ENCODE assay signal across 21 cellular contexts in the genomic region with DNA sequence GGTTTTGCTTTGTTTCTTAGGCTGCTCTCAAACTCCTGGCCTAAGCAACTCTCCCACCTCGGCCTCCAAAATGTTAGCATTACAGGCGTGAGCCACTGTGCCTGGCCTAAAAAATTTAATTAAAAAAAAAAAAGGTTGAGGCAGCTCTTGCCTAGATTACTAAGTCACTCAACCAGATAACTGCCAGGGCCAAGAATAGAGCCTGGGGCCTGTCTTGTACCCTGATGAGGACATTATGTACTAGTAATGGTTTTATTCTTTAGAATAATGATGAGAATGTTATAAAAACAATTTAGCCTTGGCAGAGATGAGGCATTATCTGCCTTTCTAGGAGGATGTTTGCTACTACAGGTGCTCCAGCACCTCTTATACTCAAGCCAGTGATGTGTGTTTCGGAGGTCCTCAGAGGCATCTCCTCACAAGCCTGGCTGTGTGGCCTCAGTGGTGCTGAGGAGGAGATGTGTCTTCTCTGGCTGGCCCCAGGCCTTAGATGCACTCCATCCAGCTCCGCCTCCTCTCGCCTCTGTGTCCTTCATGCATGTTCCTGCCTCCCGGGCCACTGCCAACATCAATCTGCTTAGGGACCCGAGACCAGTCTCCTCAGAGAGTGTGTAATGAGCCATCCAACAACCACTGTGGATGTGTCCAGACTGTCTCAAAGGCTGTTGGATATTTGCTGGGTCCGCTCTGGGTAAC.
DNase-seq lines count a peak whose midpoint lies in the region; ATAC-seq and TF ChIP-seq lines count a peak whose summit lies in the region.
"Had no signal": no experiment of that assay in that cellular context is flagged by ENCODE, and none has a peak within 500 bp of the region (broad histone marks: within the 10 kb centered on the region; RNA-seq: fewer than 3 reads in every experiment).

No MANE protein-coding gene starts in this region.

- no peaks in the 10 kb centered on the region for H3K79me2 ChIP-seq in DND-41 (ENCODE audit: insufficient read depth, low read length)

- H4K20me1 ChIP-seq in DND-41 (ENCODE audit: insufficient read depth, low read length) = no peaks in the 10 kb centered on the region

- H3K4me1 ChIP-seq in CD4-positive, CD25-positive, alpha-beta regulatory T cell (ENCODE audit: control insufficient read depth, insufficient read depth, low read length, poor library complexity, severe bottlenecking) = peaks cover 82% of the 10 kb centered on the region
- H3K4me1 ChIP-seq in DND-41 (ENCODE audit: insufficient read depth, low read length) = peaks cover 84% of the 10 kb centered on the region

- DNase-seq in CD4-positive, CD25-positive, alpha-beta regulatory T cell = no peak
- DNase-seq in DND-41 (no peak), naive B cell (no peak), NCI-H1694 treated with DMSO at 0.1 percent for 48 hours (lab: John Stamatoyannopoulos, UW) (no peak)
- DNase-seq in stimulated activated CD4-positive, alpha-beta T cell treated with anti-CD3 and anti-CD28 coated beads, Interleukin-12 subunit alpha, Interleukin-12 subunit beta, amount 100 ng/mL, for 4 hours = no peak
- DNase-seq: activated CD4-positive, alpha-beta T cell treated with anti-CD3 and anti-CD28 coated beads, Interleukin-2, amount 50 U/mL, for 48 hours; activated T-cell treated with anti-CD3 and anti-CD28 coated beads, Interleukin-2, amount 50 U/mL, for 72 hours; AML-193; dermis blood vessel endothelial cell; foreskin fibroblast; MG63; NCI-H1436 treated with DMSO at 0.1 percent for 48 hours; NCI-H2171; NCI-H526; nucleus accumbens; small intestine; stimulated activated CD4-positive, alpha-beta T cell treated with anti-CD3 and anti-CD28 coated beads, Interleukin-4, amount 100 ng/mL, for 24 hours had no signal

- no peak overlapping the region for H3K4me2 ChIP-seq in DND-41 (ENCODE audit: insufficient read depth, low read length)

- TF ChIP-seq CTCF in DND-41 (IDR thresholded peaks at IDR 0.05; ENCODE audit: borderline replicate concordance, extremely low read depth, low read length, poor library complexity, severe bottlenecking) = no peak

- H3K27me3 Mint-ChIP-seq in CD4-positive, CD25-positive, alpha-beta regulatory T cell = no peaks in the 10 kb centered on the region
- H3K27me3 Mint-ChIP-seq in activated naive CD8-positive, alpha-beta T cell = no peaks in the 10 kb centered on the region
- H3K27me3 Mint-ChIP-seq in naive B cell = peaks cover 0 to 5% (median 0%) of the 10 kb centered on the region in 3 donors

- peak overlapping the region; percentile 98 to 99 (median 99) for H3K27ac Mint-ChIP-seq in CD4-positive, CD25-positive, alpha-beta regulatory T cell
- peak overlapping the region; percentile 97 for H3K27ac Mint-ChIP-seq in activated naive CD8-positive, alpha-beta T cell
- peak overlapping the region in 5 of 6 donors; percentile 10 to 83 (median 46) for H3K27ac Mint-ChIP-seq in naive B cell
- H3K27ac Mint-ChIP-seq: activated T-cell treated with anti-CD3 and anti-CD28 coated beads, Interleukin-2, amount 50 U/mL, for 72 hours had no signal

- H3K9me3 ChIP-seq in CD4-positive, CD25-positive, alpha-beta regulatory T cell (ENCODE audit: control insufficient read depth in 2 of 2, low read length in 2 of 2) = no peaks in the 10 kb centered on the region
- H3K9me3 ChIP-seq in DND-41 (ENCODE audit: insufficient read depth, low read length, severe bottlenecking) = no peaks in the 10 kb centered on the region
- H3K9me3 ChIP-seq: MG63 had no signal

- H3K4me1 Mint-ChIP-seq in CD4-positive, CD25-positive, alpha-beta regulatory T cell = peaks cover 28 to 94% (median 71%) of the 10 kb centered on the region in 4 donors
- peaks cover 93% of the 10 kb centered on the region for H3K4me1 Mint-ChIP-seq in activated naive CD8-positive, alpha-beta T cell (ENCODE audit: low read depth)
- H3K4me1 Mint-ChIP-seq in naive B cell = peaks cover 29 to 45% (median 34%) of the 10 kb centered on the region in 3 donors

- H3K36me3 ChIP-seq in CD4-positive, CD25-positive, alpha-beta regulatory T cell (ENCODE audit: control insufficient read depth, insufficient read depth, low read length) = no peaks in the 10 kb centered on the region
- no peaks in the 10 kb centered on the region for H3K36me3 ChIP-seq in DND-41 (ENCODE audit: insufficient read depth, low read length)
- H3K36me3 ChIP-seq: MG63 had no signal

- H3K9me3 Mint-ChIP-seq in CD4-positive, CD25-positive, alpha-beta regulatory T cell = peaks cover 0 to 3% (median 0%) of the 10 kb centered on the region in 7 donors
- H3K9me3 Mint-ChIP-seq in activated naive CD8-positive, alpha-beta T cell (ENCODE audit: low read depth) = no peaks in the 10 kb centered on the region
- H3K9me3 Mint-ChIP-seq in naive B cell = peaks cover 0 to 17% (median 4%) of the 10 kb centered on the region in 7 donors

- ATAC-seq in CD4-positive, CD25-positive, alpha-beta regulatory T cell (ENCODE audit: low read depth in 2 of 2) = no peak
- ATAC-seq in DND-41 (ENCODE audit: insufficient read depth, low read depth) (no peak), naive B cell (ENCODE audit: low read depth in 2 of 2) (no peak), HG03039 (IDR thresholded peaks at IDR 0.05; ENCODE audit: unreplicated experiment) (no peak)
- ATAC-seq: activated T-cell treated with anti-CD3 and anti-CD28 coated beads, Interleukin-2, amount 50 U/mL, for 72 hours; Right ventricle myocardium inferior had no signal

- no peak overlapping the region for H3K4me3 ChIP-seq in CD4-positive, CD25-positive, alpha-beta regulatory T cell (ENCODE audit: low read depth, low read length)
- H3K4me3 ChIP-seq in DND-41 (ENCODE audit: low read depth in 1 of 2, low read length in 2 of 2) = no peak overlapping the region
- H3K4me3 ChIP-seq: MG63 had no signal

- H3K9ac ChIP-seq in DND-41 (ENCODE audit: low read depth, low read length) = no peak overlapping the region

- H3K27me3 ChIP-seq in CD4-positive, CD25-positive, alpha-beta regulatory T cell (ENCODE audit: control insufficient read depth, insufficient read depth, low read length) = no peaks in the 10 kb centered on the region
- no peaks in the 10 kb centered on the region for H3K27me3 ChIP-seq in DND-41 (ENCODE audit: insufficient read depth, low read length, poor library complexity)
- H3K27me3 ChIP-seq: MG63 had no signal

- H2AFZ ChIP-seq in DND-41 (ENCODE audit: low read depth, low read length) = peak overlapping the region; percentile 6; the same call in 1 of the 2 replicates

- H3K4me3 Mint-ChIP-seq in CD4-positive, CD25-positive, alpha-beta regulatory T cell = peak overlapping the region in 2 of 4 donors; percentile 29 to 42
- H3K4me3 Mint-ChIP-seq in activated naive CD8-positive, alpha-beta T cell = no peak overlapping the region
- H3K4me3 Mint-ChIP-seq in naive B cell = no peak overlapping the region
- H3K4me3 Mint-ChIP-seq: activated T-cell treated with anti-CD3 and anti-CD28 coated beads, Interleukin-2, amount 50 U/mL, for 72 hours; IgD-negative memory B cell had no signal

- peaks cover 7% of the 10 kb centered on the region for H3K36me3 Mint-ChIP-seq in CD4-positive, CD25-positive, alpha-beta regulatory T cell
- no peaks in the 10 kb centered on the region for H3K36me3 Mint-ChIP-seq in activated naive CD8-positive, alpha-beta T cell
- H3K36me3 Mint-ChIP-seq in naive B cell = peaks cover 8 to 22% of the 10 kb centered on the region in 2 donors

- H3K27ac ChIP-seq in CD4-positive, CD25-positive, alpha-beta regulatory T cell (ENCODE audit: insufficient read depth, low read length, poor library complexity, severe bottlenecking) = peak overlapping the region; percentile 91
- H3K27ac ChIP-seq in DND-41 (ENCODE audit: low read length) = peak overlapping the region; percentile 95

Comparison
In these comparisons a context has a peak if more than half of its experiments do, and no peak if none do; other contexts are left out.
1. H3K27ac Mint-ChIP-seq: peak in every context shown above with its lines; median percentile 99 in CD4-positive, CD25-positive, alpha-beta regulatory T cell; 97 in activated naive CD8-positive, alpha-beta T cell; 46 in naive B cell.